In genomic region chrX:116272881-116273280, GRCh38 we compare ENCODE assay signal across 23 cellular contexts.
A peak's percentile ranks its signal among the peaks of the same experiment; 100 is the strongest.
DNase-seq lines count a peak whose midpoint lies in the region; ATAC-seq, FAIRE-seq and TF ChIP-seq lines count a peak whose summit lies in the region.
"Had no signal": no experiment of that assay in that cellular context is flagged by ENCODE, and none has a peak within 500 bp of the region (broad histone marks: within the 10 kb centered on the region; RNA-seq: fewer than 3 reads in every experiment).

No MANE protein-coding gene starts in this region.

- H3K4me3 ChIP-seq in liver (ENCODE audit: low read depth in 1 of 3, low read length in 3 of 3) (no peak overlapping the region), HepG2 (replicated peaks in 1 of 3; ENCODE audit: insufficient read depth in 1 of 3, low read depth in 2 of 3, low read length in 3 of 3) (no peak overlapping the region), cardiac fibroblast (replicated peaks in 1 of 2; ENCODE audit: low read depth in 2 of 2, low read length in 2 of 2) (no peak overlapping the region)
- H3K4me3 ChIP-seq: adrenal gland; BLaER1 treated with 17β-estradiol and CSF1 and Interleukin-3, amounts not matched to agents 10 nM and 100 nM; esophagus squamous epithelium; GM12878; prostate gland; skin epidermis had no signal

- no peaks in the 10 kb centered on the region for H4K20me1 ChIP-seq in HepG2 (ENCODE audit: insufficient read depth, low read length)
- H4K20me1 ChIP-seq: BLaER1 treated with 17β-estradiol and CSF1 and Interleukin-3, amounts not matched to agents 10 nM and 100 nM had no signal

- intact Hi-C loops in HepG2 (cut with micrococcal nuclease; ENCODE audit: unreplicated experiment) (no loop called here), left colon (cut with DNase I, micrococcal nuclease) (no loop called here)

- no peaks in the 10 kb centered on the region for H3K79me2 ChIP-seq in HepG2 (ENCODE audit: insufficient read depth, low read length)

- no peak overlapping the region for H2AFZ ChIP-seq in HepG2 (ENCODE audit: low read length)

- no peak for TF ChIP-seq POLR2A in HepG2 (IDR thresholded peaks at IDR 0.05; ENCODE audit: insufficient read depth in 1 of 2, low read depth in 2 of 2, low read length in 2 of 2)

- H3K9ac ChIP-seq in liver (ENCODE audit: low read depth in 1 of 2, low read length in 2 of 2) (no peak overlapping the region), HepG2 (ENCODE audit: insufficient read depth, low read depth, low read length) (no peak overlapping the region)
- H3K9ac ChIP-seq: BLaER1 treated with 17β-estradiol and CSF1 and Interleukin-3, amounts not matched to agents 10 nM and 100 nM had no signal

- H3K36me3 ChIP-seq in liver (ENCODE audit: control insufficient read depth in 4 of 4, insufficient read depth in 3 of 4, low read depth in 1 of 4, low read length in 3 of 4), result no peaks in the 10 kb centered on the region
- no peaks in the 10 kb centered on the region for H3K36me3 ChIP-seq in HepG2 (replicated peaks in 1 of 2; ENCODE audit: control insufficient read depth in 1 of 2, insufficient read depth in 2 of 2, low read length in 2 of 2)
- H3K36me3 ChIP-seq: adrenal gland; BLaER1 treated with 17β-estradiol and CSF1 and Interleukin-3, amounts not matched to agents 10 nM and 100 nM; esophagus squamous epithelium; prostate gland had no signal

- POLR2A ChIA-PET in HepG2 (lab: Yijun Ruan, JAX), result no interaction called here

- H3K4me2 ChIP-seq in HepG2 (ENCODE audit: low read depth, low read length), result no peak overlapping the region

- ATAC-seq in HepG2 (no peak), left colon (peak; percentile 91), GM18868 (IDR thresholded peaks at IDR 0.05; ENCODE audit: unreplicated experiment) (no peak), HG02970 (IDR thresholded peaks at IDR 0.05; ENCODE audit: low FRiP score, unreplicated experiment) (no peak), GM21447 (IDR thresholded peaks at IDR 0.05; ENCODE audit: unreplicated experiment) (no peak)
- ATAC-seq: GM12878 had no signal

- TF ChIP-seq EP300 in HepG2 (IDR thresholded peaks at IDR 0.05; ENCODE audit: low read depth in 2 of 2, low read length in 2 of 2), result no peak
- no peak for TF ChIP-seq EP300 in HepG2 (CRISPR knock-in tag; IDR thresholded peaks at IDR 0.05; ENCODE audit: borderline replicate concordance)

- BruUV-seq in HepG2 (replicated peaks; lab: Mats Ljungman, UMichigan), result no TSS peak

- no peaks in the 10 kb centered on the region for H3K4me1 ChIP-seq in liver (ENCODE audit: control insufficient read depth in 4 of 4, insufficient read depth in 4 of 4, low read length in 3 of 4)
- no peaks in the 10 kb centered on the region for H3K4me1 ChIP-seq in HepG2 (ENCODE audit: insufficient read depth, low read length)
- H3K4me1 ChIP-seq: adrenal gland, prostate gland had no signal

- no peaks in the 10 kb centered on the region for H3K9me3 ChIP-seq in liver (ENCODE audit: control insufficient read depth in 4 of 4, low read length in 3 of 4)
- H3K9me3 ChIP-seq in HepG2 (ENCODE audit: low read length), result no peaks in the 10 kb centered on the region
- H3K9me3 ChIP-seq: adrenal gland, esophagus squamous epithelium, prostate gland had no signal

- TF ChIP-seq RAD21 in liver (IDR thresholded peaks at IDR 0.05), result no peak
- TF ChIP-seq RAD21 in HepG2 (CRISPR knock-in tag; IDR thresholded peaks at IDR 0.05), result no peak

- H3K27ac ChIP-seq in liver (ENCODE audit: low read depth in 1 of 2, low read length in 2 of 2), result no peak overlapping the region
- no peak overlapping the region for H3K27ac ChIP-seq in HepG2 (ENCODE audit: extremely low read length, insufficient read depth, low read length)
- H3K27ac ChIP-seq: adrenal gland; BLaER1 treated with 17β-estradiol and CSF1 and Interleukin-3, amounts not matched to agents 10 nM and 100 nM; prostate gland; RWPE1 had no signal

- DNase-seq in HepG2 (ENCODE audit: low spot score) (no peak), cardiac fibroblast (ENCODE audit: low read depth in 2 of 2) (peak; percentile 13 to 37), left colon (no peak), islet precursor cell (no peak)
- DNase-seq: activated CD4-positive, alpha-beta T cell treated with anti-CD3 and anti-CD28 coated beads for 48 hours; activated effector memory CD4-positive, alpha-beta T cell treated with anti-CD3 and anti-CD28 coated beads, Interleukin-2, amount 50 U/mL, for 16 hours; adrenal gland; central memory CD4-positive, alpha-beta T cell; esophagus squamous epithelium; H7; head of caudate nucleus; NCI-H146; NCI-H345; stimulated activated CD4-positive, alpha-beta T cell treated with anti-CD3 and anti-CD28 coated beads, Interleukin-4, amount 100 ng/mL, for 4 hours had no signal

- in situ Hi-C loops in HepG2 (cut with HindIII; ENCODE audit: extremely low pct_ligation_motif_present, low pct_unique_long_range_greater_than_20kb), result no loop called here

- CTCF ChIA-PET in HepG2 (lab: Yijun Ruan, JAX; ENCODE audit: low intra/inter-chr PET ratio, low total read pairs), result no interaction called here

- TF ChIP-seq CTCF in liver (IDR thresholded peaks at IDR 0.05; ENCODE audit: low read depth, low read length, missing input control) (no peak), HepG2 (CRISPR knock-in tag; IDR thresholded peaks at IDR 0.05) (no peak), cardiac fibroblast (IDR thresholded peaks at IDR 0.05; ENCODE audit: low read depth, low read length) (no peak)

- FAIRE-seq in HepG2 (lab: Jason Lieb, UNC), result no peak
- FAIRE-seq: GM12878 had no signal

- H3K27me3 ChIP-seq in liver (ENCODE audit: control insufficient read depth in 4 of 4, insufficient read depth in 4 of 4, low read length in 3 of 4) (peaks cover 0 to 2% (median 0%) of the 10 kb centered on the region in 4 donors), HepG2 (ENCODE audit: control insufficient read depth in 1 of 2, insufficient read depth in 2 of 2, low read length in 2 of 2) (no peaks in the 10 kb centered on the region)
- H3K27me3 ChIP-seq: adrenal gland, esophagus squamous epithelium had no signal

TF ChIP-seq in liver, 16 proteins besides CTCF, POLR2A, EP300 and RAD21:
- TF ChIP-seq MAX (IDR thresholded peaks at IDR 0.05), result no peak
- peak; percentile 16 to 28 for TF ChIP-seq HNF4A (conservative IDR thresholded peaks at IDR 0.05)

TF ChIP-seq in HepG2, 621 proteins besides CTCF, POLR2A, EP300 and RAD21:
- TF ChIP-seq IRF2 (CRISPR knock-in tag; IDR thresholded peaks at IDR 0.05) (no peak), GLI4 (CRISPR knock-in tag; IDR thresholded peaks at IDR 0.05; ENCODE audit: borderline replicate concordance) (no peak), HMGXB4 (CRISPR knock-in tag; IDR thresholded peaks at IDR 0.05; ENCODE audit: borderline replicate concordance in 1 of 2, low read depth in 1 of 2) (no peak), HOXA5 (CRISPR knock-in tag; IDR thresholded peaks at IDR 0.05) (no peak), ZBTB14 (CRISPR knock-in tag; IDR thresholded peaks at IDR 0.05) (no peak), HOMEZ (CRISPR knock-in tag; IDR thresholded peaks at IDR 0.05; ENCODE audit: low read depth) (no peak), MXI1 (IDR thresholded peaks at IDR 0.05; ENCODE audit: borderline replicate concordance, low read depth, low read length) (no peak), STAT5B (CRISPR knock-in tag; IDR thresholded peaks at IDR 0.05) (no peak), ZNF331 (CRISPR knock-in tag; IDR thresholded peaks at IDR 0.05) (no peak), SOX6 (IDR thresholded peaks at IDR 0.05) (no peak), SOX6 (CRISPR knock-in tag; IDR thresholded peaks at IDR 0.05) (no peak), CAMTA2 (CRISPR knock-in tag; IDR thresholded peaks at IDR 0.05; ENCODE audit: borderline replicate concordance) (no peak), REPIN1 (CRISPR knock-in tag; IDR thresholded peaks at IDR 0.05; ENCODE audit: borderline replicate concordance, low read depth) (no peak)
TF ChIP-seq in HepG2: peak in this region for 0.

Comparison
In these comparisons a context has a peak if more than half of its experiments do, and no peak if none do; other contexts are left out.
1. DNase-seq: peak in cardiac fibroblast (2 of 2); none in HepG2 (single experiment), left colon (0 of 2) and islet precursor cell (single experiment).